In the genomic region with DNA sequence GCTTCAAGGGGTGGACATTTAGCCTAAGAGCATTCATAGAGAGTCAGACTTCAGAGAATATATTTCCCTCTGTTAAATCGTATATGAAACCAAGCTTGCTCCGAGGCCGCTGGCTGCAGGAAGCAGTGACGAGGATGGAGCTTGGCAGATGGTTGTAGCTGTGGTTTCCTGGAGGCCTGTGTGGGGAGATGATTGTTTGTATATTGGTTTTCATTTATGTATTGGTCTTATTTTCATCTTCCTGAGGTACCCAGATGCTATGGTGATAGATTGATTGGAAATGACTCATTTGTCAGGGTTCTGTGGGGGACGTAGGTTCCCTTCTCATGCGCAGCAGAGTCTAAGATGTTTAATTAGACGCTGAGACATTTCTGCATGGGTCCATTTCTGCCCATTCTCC, we compare ENCODE assay signal across 9 cellular contexts. TPM values are rescaled to one million over a fixed set of nuclear protein-coding genes. Genes with fewer than 3 reads are reported as not detected.
A peak's percentile ranks its signal among the peaks of the same experiment; 100 is the strongest.
DNase-seq lines count a peak whose midpoint lies in the region; ATAC-seq, FAIRE-seq and TF ChIP-seq lines count a peak whose summit lies in the region.
"Had no signal": no experiment of that assay in that cellular context is flagged by ENCODE, and none has a peak within 500 bp of the region (broad histone marks: within the 10 kb centered on the region; RNA-seq: fewer than 3 reads in every experiment).

No MANE protein-coding gene starts in this region.

- H3K4me3 ChIP-seq in GM12878 (no peak overlapping the region), SK-N-SH (ENCODE audit: low read depth in 2 of 2, low read length in 1 of 2) (no peak overlapping the region), PC-3 (ENCODE audit: low read length) (no peak overlapping the region)

- TF ChIP-seq POLR2A in GM12878 (IDR thresholded peaks at IDR 0.05; ENCODE audit: low read depth, low read length) = no peak

- CTCF ChIA-PET in GM12878 (lab: Yijun Ruan, JAX) = interaction anchor here (0.7 to 1.4 kb wide), 2 partner anchors 24 to 122 kb away, joined by 3 to 4 read pairs; no protein-coding TSS in a partner anchor
- CTCF ChIA-PET in SK-N-SH (lab: Yijun Ruan, JAX) = interaction anchor here (0.8 to 2.0 kb wide), 2 partner anchors 19 to 24 kb away, joined by 3 to 7 read pairs; no protein-coding TSS in a partner anchor
- CTCF ChIA-PET in PC-3 (lab: Charles Lee) = no interaction called here

- H2AFZ ChIP-seq in GM12878 (ENCODE audit: control insufficient read depth, low read depth, low read length) (no peak overlapping the region), SK-N-SH (ENCODE audit: low read depth) (no peak overlapping the region), PC-3 (ENCODE audit: low read length) (no peak overlapping the region)

- peak; percentile 77 for DNase-seq in T-helper 2 cell treated with Interferon-gamma antibody and Interleukin-4, amounts not matched to agents 5 μg/mL and 100 μg/mL, for 36 hours (ENCODE audit: low spot score)
- peak; percentile 44 for DNase-seq in GM12878 (ENCODE audit: low read depth, low spot score)
- DNase-seq in pulmonary artery endothelial cell (ENCODE audit: low read depth, low spot score) = peak; percentile 33
- DNase-seq in SK-N-SH = no peak
- DNase-seq in SK-N-DZ (ENCODE audit: low spot score) = no peak
- DNase-seq in NCI-H128 (lab: John Stamatoyannopoulos, UW; ENCODE audit: unreplicated experiment) = no peak
- no peak for DNase-seq in PC-3

- peaks cover 86% of the 10 kb centered on the region for H3K27me3 Mint-ChIP-seq in T-helper 2 cell treated with Interferon-gamma antibody and Interleukin-4, amounts not matched to agents 5 μg/mL and 100 μg/mL, for 36 hours (ENCODE audit: low read depth)

- H3K4me3 Mint-ChIP-seq in T-helper 2 cell treated with Interferon-gamma antibody and Interleukin-4, amounts not matched to agents 5 μg/mL and 100 μg/mL, for 36 hours = peak overlapping the region; percentile 65
- H3K4me3 Mint-ChIP-seq: mesothelial cell of epicardium had no signal

- H3K4me1 ChIP-seq in GM12878 (ENCODE audit: control insufficient read depth, insufficient read depth, low read length) (no peaks in the 10 kb centered on the region; the same call in 1 of the 2 replicates), SK-N-SH (ENCODE audit: control insufficient read depth in 1 of 2, insufficient read depth in 2 of 2, low read depth in 1 of 2, low read length in 1 of 2) (no peaks in the 10 kb centered on the region; a peak in 1 of 4 replicates), PC-3 (ENCODE audit: insufficient read depth, low read length) (no peaks in the 10 kb centered on the region)

- TF ChIP-seq CTCF in GM12878 (IDR thresholded peaks at IDR 0.05 in 2 of 3, conservative IDR thresholded peaks at IDR 0.05 in 1 of 3; ENCODE audit: control insufficient read depth in 2 of 3, extremely low read depth in 1 of 3, insufficient read depth in 1 of 3, low read depth in 3 of 3, low read length in 3 of 3) = no peak
- TF ChIP-seq CTCF in SK-N-SH (IDR thresholded peaks at IDR 0.05) = no peak
- TF ChIP-seq CTCF in PC-3 (conservative IDR thresholded peaks at IDR 0.05; ENCODE audit: low read depth, low read length) = no peak

- H3K9me2 ChIP-seq in SK-N-SH (no peaks in the 10 kb centered on the region), PC-3 (replicated peaks; ENCODE audit: low read length) (no peaks in the 10 kb centered on the region)

- RAD21 ChIA-PET in GM12878 (lab: Charles Lee; ENCODE audit: unreplicated experiment) = no interaction called here

- H3K27me3 ChIP-seq in GM12878 (replicated peaks in 1 of 2; ENCODE audit: control insufficient read depth in 2 of 2, insufficient read depth in 2 of 2, low read length in 1 of 2) (peaks cover 2 to 4% of the 10 kb centered on the region in 2 experiments; a peak in 2 of 4 replicates), SK-N-SH (ENCODE audit: insufficient read depth) (peaks cover 26% of the 10 kb centered on the region; the same call in 1 of the 2 replicates), PC-3 (ENCODE audit: low read length) (peaks cover 37% of the 10 kb centered on the region)

- H3K27ac Mint-ChIP-seq in T-helper 2 cell treated with Interferon-gamma antibody and Interleukin-4, amounts not matched to agents 5 μg/mL and 100 μg/mL, for 36 hours = peak overlapping the region; percentile 73
- H3K27ac Mint-ChIP-seq: mesothelial cell of epicardium had no signal

- POLR2A ChIA-PET in GM12878 (lab: Charles Lee) (interaction anchor here (0.5 kb wide), 1 partner anchor 18 kb away, joined by 10 read pairs; no protein-coding TSS in a partner anchor), SK-N-SH (lab: Yijun Ruan, JAX) (no interaction called here), PC-3 (lab: Charles Lee; ENCODE audit: unreplicated experiment) (no interaction called here)

- peaks cover 31% of the 10 kb centered on the region for H3K4me1 Mint-ChIP-seq in T-helper 2 cell treated with Interferon-gamma antibody and Interleukin-4, amounts not matched to agents 5 μg/mL and 100 μg/mL, for 36 hours (ENCODE audit: low read depth)
- H3K4me1 Mint-ChIP-seq: mesothelial cell of epicardium had no signal

- H3K79me2 ChIP-seq in GM12878 (ENCODE audit: control insufficient read depth, insufficient read depth, low read length) = no peaks in the 10 kb centered on the region
- no peaks in the 10 kb centered on the region for H3K79me2 ChIP-seq in SK-N-SH (ENCODE audit: insufficient read depth)
- no peaks in the 10 kb centered on the region for H3K79me2 ChIP-seq in PC-3 (ENCODE audit: low read length)

- BruUV-seq in GM12878 (replicated peaks; lab: Mats Ljungman, UMichigan) = no TSS peak
- BruUV-seq in PC-3 (replicated peaks; lab: Mats Ljungman, UMichigan) = no TSS peak

- H3K9me3 Mint-ChIP-seq in T-helper 2 cell treated with Interferon-gamma antibody and Interleukin-4, amounts not matched to agents 5 μg/mL and 100 μg/mL, for 36 hours = peaks cover 18% of the 10 kb centered on the region

- ATAC-seq in GM21529 (IDR thresholded peaks at IDR 0.05; ENCODE audit: unreplicated experiment) (peak; percentile 52), GM12878 (peak; percentile 93), PC-3 (no peak)

- 2% methylated on average over 7 of the region's 7 CpGs for WGBS in GM12878 (ENCODE audit: insufficient coverage, insufficient replicate concordance, low lambda C conversion rate, missing lambda C conversion rate)
- WGBS in SK-N-SH (ENCODE audit: low lambda C conversion rate) = 65% methylated on average over 7 of the region's 7 CpGs

- SMC1A ChIA-PET in GM12878 (lab: Charles Lee; ENCODE audit: uncharacterized antibody, unreplicated experiment) = no interaction called here

- peaks cover 30% of the 10 kb centered on the region for H3K36me3 Mint-ChIP-seq in T-helper 2 cell treated with Interferon-gamma antibody and Interleukin-4, amounts not matched to agents 5 μg/mL and 100 μg/mL, for 36 hours (ENCODE audit: low read depth)
- H3K36me3 Mint-ChIP-seq: mesothelial cell of epicardium had no signal

- H3F3A ChIP-seq in SK-N-SH (replicated peaks; ENCODE audit: insufficient read depth) = no peaks in the 10 kb centered on the region
- H3F3A ChIP-seq in PC-3 (ENCODE audit: low read length, unreplicated experiment) = no peaks in the 10 kb centered on the region

- peak; percentile 54 for FAIRE-seq in GM12878 (lab: Jason Lieb, UNC)

- H3K36me3 ChIP-seq in GM12878 (ENCODE audit: control insufficient read depth in 2 of 2, insufficient read depth in 2 of 2, low read length in 1 of 2) = no peaks in the 10 kb centered on the region
- H3K36me3 ChIP-seq in SK-N-SH (replicated peaks in 1 of 2; ENCODE audit: control insufficient read depth in 1 of 2, insufficient read depth in 2 of 2, low read length in 1 of 2) = no peaks in the 10 kb centered on the region
- no peaks in the 10 kb centered on the region for H3K36me3 ChIP-seq in PC-3 (ENCODE audit: low read depth, low read length)

- in situ Hi-C loops in GM12878 (cut with MboI) = no loop called here

- H3K9ac ChIP-seq in GM12878 (ENCODE audit: control insufficient read depth, insufficient read depth, low read length) (no peak overlapping the region), SK-N-SH (no peak overlapping the region), PC-3 (ENCODE audit: low read length) (no peak overlapping the region)

- no peak for TF ChIP-seq RAD21 in GM12878 (IDR thresholded peaks at IDR 0.05; ENCODE audit: insufficient read depth, low read depth, low read length)
- TF ChIP-seq RAD21 in SK-N-SH (IDR thresholded peaks at IDR 0.05; ENCODE audit: low read length) = no peak

- H3K27ac ChIP-seq in GM12878 (ENCODE audit: control insufficient read depth, insufficient read depth) (no peak overlapping the region), SK-N-SH (ENCODE audit: low read depth in 2 of 2, low read length in 1 of 2) (no peak overlapping the region), PC-3 (ENCODE audit: low read length) (no peak overlapping the region)

- peak overlapping the region; percentile 35; the same call in 1 of the 2 replicates for H3K4me2 ChIP-seq in GM12878 (ENCODE audit: control insufficient read depth, insufficient read depth)
- no peak overlapping the region for H3K4me2 ChIP-seq in SK-N-SH
- no peak overlapping the region for H3K4me2 ChIP-seq in PC-3 (ENCODE audit: low read length)

- H3K9me3 ChIP-seq in GM12878 (replicated peaks; ENCODE audit: control insufficient read depth, insufficient read depth, low read length) (no peaks in the 10 kb centered on the region; the same call in 2 of the 3 replicates), SK-N-SH (no peaks in the 10 kb centered on the region), PC-3 (ENCODE audit: low read length) (no peaks in the 10 kb centered on the region)

- no peak for TF ChIP-seq EP300 in GM12878 (IDR thresholded peaks at IDR 0.05; ENCODE audit: borderline replicate concordance in 1 of 2, control insufficient read depth in 1 of 2, low read depth in 2 of 2, low read length in 2 of 2)
- no peak for TF ChIP-seq EP300 in SK-N-SH (IDR thresholded peaks at IDR 0.05; ENCODE audit: borderline replicate concordance in 1 of 2, low read depth in 1 of 2, low read length in 1 of 2)

- H4K20me1 ChIP-seq in GM12878 (ENCODE audit: control insufficient read depth, insufficient read depth) = no peaks in the 10 kb centered on the region
- H4K20me1 ChIP-seq in SK-N-SH (ENCODE audit: insufficient read depth) = no peaks in the 10 kb centered on the region
- no peaks in the 10 kb centered on the region for H4K20me1 ChIP-seq in PC-3 (ENCODE audit: low read length)

- intact Hi-C loops in GM12878 (cut with micrococcal nuclease; ENCODE audit: unreplicated experiment) = no loop called here
- intact Hi-C loops in PC-3 (cut with micrococcal nuclease) = no loop called here

RNA-seq across cellular contexts. Expression of gene MAN1C1, which starts 26.1 kb away (rescaled TPM):
- 0.58 and 0.88 TPM in 2 replicates for total RNA-seq in GM12878 (2013; cell fraction: nucleolus; rRNA removed)
- total RNA-seq in GM12878 (2014; rRNA removed) = 0.23 TPM in 1 of 2 replicates, not detected in the other
- total RNA-seq in GM12878 (2014; rRNA removed; fragmentation: Illumina TruSeq; extraction: Trizol) = 0.09 and 0.22 TPM in 2 replicates
- 0.19 and 0.21 TPM in 2 replicates for total RNA-seq in GM12878 (2021)
- polyA plus RNA-seq in GM12878 (2011; ENCODE audit: low read depth) = not detected
- polyA plus RNA-seq in GM12878 (2011; rRNA removed) = 0.35 and 0.38 TPM in 2 replicates
- polyA plus RNA-seq in GM12878 (2011; cell fraction: cytosol; rRNA removed) = 0.64 and 0.70 TPM in 2 replicates
- polyA plus RNA-seq in GM12878 (2011; cell fraction: nucleus; rRNA removed) = 1.0 and 1.1 TPM in 2 replicates
- 0.16 and 0.29 TPM in 2 replicates for polyA plus RNA-seq in GM12878 (2012)
- 0.12 TPM in 1 of 2 replicates, not detected in the other for polyA plus RNA-seq in GM12878 (2014; fragmentation: Illumina TruSeq; extraction: Trizol)
- not detected for polyA plus RNA-seq in GM12878 (2014; fragmentation: Nextera tagmentation; extraction: Ambion mirVana)
- 0.18 and 0.56 TPM in 2 replicates for polyA plus RNA-seq in GM12878 (2014; rRNA removed)
- under 1 TPM in 1 of 2 experiments, not detected in 1; 0.15 TPM for polyA plus RNA-seq in GM12878 (2016; fragmentation: Nextera tagmentation; extraction: Ambion mirVana)
- 0.46 and 0.80 TPM in 2 replicates for polyA minus RNA-seq in GM12878 (2011; rRNA and poly(A)+ RNA removed)
- polyA minus RNA-seq in GM12878 (2011; cell fraction: cytosol; rRNA and poly(A)+ RNA removed) = 0.62 TPM in 1 of 2 replicates, not detected in the other
- 0.24 and 0.29 TPM in 2 replicates for polyA minus RNA-seq in GM12878 (2011; cell fraction: nucleus; rRNA and poly(A)+ RNA removed)
- total RNA-seq in pulmonary artery endothelial cell = 0.79 and 2.4 TPM in 2 replicates
- 0.20 and 0.26 TPM in 2 replicates for polyA plus RNA-seq in SK-N-SH (2012; rRNA removed)
- 0.21 and 0.32 TPM in 2 replicates for polyA plus RNA-seq in SK-N-SH (2012; cell fraction: cytosol; rRNA removed)
- 0.25 and 0.27 TPM in 2 replicates for polyA plus RNA-seq in SK-N-SH (2012; cell fraction: nucleus; rRNA removed)
- polyA plus RNA-seq in SK-N-DZ (2014; cell fraction: cytosol; rRNA removed) = 0.97 and 3.1 TPM in 2 replicates
- 2.0 and 5.1 TPM in 2 replicates for polyA plus RNA-seq in SK-N-DZ (2014; cell fraction: nucleus; rRNA removed)
- total RNA-seq in PC-3 (2014; rRNA removed) = 0.11 and 0.75 TPM in 2 replicates

Comparison
In these comparisons a context has a peak if more than half of its experiments do, and no peak if none do; other contexts are left out.
1. DNase-seq: peak in T-helper 2 cell treated with Interferon-gamma antibody and Interleukin-4, amounts not matched to agents 5 μg/mL and 100 μg/mL, for 36 hours (single experiment), GM12878 (single experiment) and pulmonary artery endothelial cell (single experiment); none in SK-N-SH (single experiment), SK-N-DZ (single experiment), NCI-H128 (single experiment) and PC-3 (single experiment).